ENCODE assay signal across 8 cellular contexts in the genomic region with DNA sequence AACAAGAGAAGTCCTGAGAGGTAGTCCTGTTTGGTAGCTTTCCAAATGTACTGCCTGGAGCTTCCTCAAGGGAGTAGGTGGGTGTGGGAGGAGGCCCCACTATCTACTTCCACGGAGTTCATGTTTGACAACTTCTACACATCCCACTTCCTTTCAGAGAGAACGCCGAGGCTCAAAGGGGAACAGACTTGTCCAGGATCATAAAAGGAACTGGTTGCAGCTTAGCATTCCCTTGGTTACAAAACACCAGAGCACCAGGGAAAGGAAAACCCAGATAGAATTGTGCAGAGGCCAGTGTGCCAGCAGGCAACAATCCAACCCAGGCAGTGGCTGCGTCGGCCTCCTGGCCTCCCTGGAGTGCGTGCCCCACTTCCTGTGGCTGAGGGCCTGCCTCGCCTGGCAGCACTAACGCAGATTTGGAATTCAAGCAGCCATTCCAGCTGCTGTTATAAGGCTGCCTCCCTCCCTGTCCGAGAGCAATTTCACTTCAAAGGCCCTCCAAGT. TPM values are rescaled to one million over a fixed set of nuclear protein-coding genes. Genes with fewer than 3 reads are reported as not detected.
A peak's percentile ranks its signal among the peaks of the same experiment; 100 is the strongest.
DNase-seq lines count a peak whose midpoint lies in the region; ATAC-seq and TF ChIP-seq lines count a peak whose summit lies in the region.

No MANE protein-coding gene starts in this region.

- TF ChIP-seq POLR2A in uterus (IDR thresholded peaks at IDR 0.05), result no peak

- peak; percentile 51 for DNase-seq in activated CD8-positive, alpha-beta memory T cell treated with anti-CD3 and anti-CD28 coated beads, Interleukin-2, amount 50 U/mL, for 48 hours
- no peak for DNase-seq in activated CD8-positive, alpha-beta memory T cell treated with anti-CD3 and anti-CD28 coated beads, Interleukin-2, amount 10 ng/mL, durations not matched to agents 7 days and 5 days
- DNase-seq in adipocyte (ENCODE audit: low read depth), result peak; percentile 40
- DNase-seq in iris pigment epithelial cell (ENCODE audit: low read depth), result peak; percentile 56
- DNase-seq in uterus, result peak; percentile 41 to 78
- DNase-seq in activated CD8-positive, alpha-beta T cell treated with anti-CD3 and anti-CD28 coated beads, Interleukin-2, amount 10 ng/mL, durations not matched to agents 7 days and 5 days, result no peak
- no peak for DNase-seq in activated naive CD4-positive, alpha-beta T cell treated with anti-CD3 and anti-CD28 coated beads, Interleukin-2, amount 50 U/mL, for 72 hours (ENCODE audit: low spot score in 2 of 2)

- H3K4me1 Mint-ChIP-seq in activated CD8-positive, alpha-beta memory T cell treated with anti-CD3 and anti-CD28 coated beads, Interleukin-2, amount 10 ng/mL, durations not matched to agents 7 days and 5 days, result peaks cover 3% of the 10 kb centered on the region
- H3K4me1 Mint-ChIP-seq in activated CD8-positive, alpha-beta T cell treated with anti-CD3 and anti-CD28 coated beads, Interleukin-2, amount 10 ng/mL, durations not matched to agents 7 days and 5 days (ENCODE audit: low read depth), result no peaks in the 10 kb centered on the region

- TF ChIP-seq CTCF in uterus (IDR thresholded peaks at IDR 0.05), result no peak

- POLR2A ChIA-PET in activated CD8-positive, alpha-beta T cell treated with anti-CD3 and anti-CD28 coated beads, Interleukin-2, amount 10 ng/mL, durations not matched to agents 7 days and 5 days (lab: Charles Lee), result no interaction called here

- H3K36me3 Mint-ChIP-seq in activated CD8-positive, alpha-beta memory T cell treated with anti-CD3 and anti-CD28 coated beads, Interleukin-2, amount 10 ng/mL, durations not matched to agents 7 days and 5 days, result no peaks in the 10 kb centered on the region
- H3K36me3 Mint-ChIP-seq in activated CD8-positive, alpha-beta T cell treated with anti-CD3 and anti-CD28 coated beads, Interleukin-2, amount 10 ng/mL, durations not matched to agents 7 days and 5 days (ENCODE audit: low read depth), result peaks cover 1% of the 10 kb centered on the region
- no peaks in the 10 kb centered on the region for H3K36me3 Mint-ChIP-seq in activated naive CD4-positive, alpha-beta T cell treated with anti-CD3 and anti-CD28 coated beads, Interleukin-2, amount 50 U/mL, for 72 hours

- H3K27ac Mint-ChIP-seq in activated CD8-positive, alpha-beta memory T cell treated with anti-CD3 and anti-CD28 coated beads, Interleukin-2, amount 10 ng/mL, durations not matched to agents 7 days and 5 days, result no peak overlapping the region
- no peak overlapping the region for H3K27ac Mint-ChIP-seq in activated CD8-positive, alpha-beta T cell treated with anti-CD3 and anti-CD28 coated beads, Interleukin-2, amount 10 ng/mL, durations not matched to agents 7 days and 5 days
- peak overlapping the region in 1 of 2 donors; percentile 29 for H3K27ac Mint-ChIP-seq in activated naive CD4-positive, alpha-beta T cell treated with anti-CD3 and anti-CD28 coated beads, Interleukin-2, amount 50 U/mL, for 72 hours

- H3K4me3 ChIP-seq in adipocyte (ENCODE audit: low read length) (peak overlapping the region; percentile 49), uterus (no peak overlapping the region)

- H3K4me3 Mint-ChIP-seq in activated CD8-positive, alpha-beta memory T cell treated with anti-CD3 and anti-CD28 coated beads, Interleukin-2, amount 10 ng/mL, durations not matched to agents 7 days and 5 days, result no peak overlapping the region
- no peak overlapping the region for H3K4me3 Mint-ChIP-seq in activated CD8-positive, alpha-beta T cell treated with anti-CD3 and anti-CD28 coated beads, Interleukin-2, amount 10 ng/mL, durations not matched to agents 7 days and 5 days

- H3K9ac ChIP-seq in adipocyte (ENCODE audit: low read length), result peak overlapping the region; percentile 27

- intact Hi-C loops in uterus (cut with DNase I; ENCODE audit: low total_unique reads), result no loop called here

- peaks cover 8% of the 10 kb centered on the region for H3K36me3 ChIP-seq in adipocyte (ENCODE audit: control insufficient read depth, insufficient read depth, low read length, severe bottlenecking)
- H3K36me3 ChIP-seq in uterus, result no peaks in the 10 kb centered on the region

- H3K9me3 ChIP-seq in adipocyte (ENCODE audit: control insufficient read depth, low read length) (no peaks in the 10 kb centered on the region), uterus (no peaks in the 10 kb centered on the region)

- H3K9me3 Mint-ChIP-seq in activated CD8-positive, alpha-beta memory T cell treated with anti-CD3 and anti-CD28 coated beads, Interleukin-2, amount 10 ng/mL, durations not matched to agents 7 days and 5 days (ENCODE audit: low read depth), result no peaks in the 10 kb centered on the region
- H3K9me3 Mint-ChIP-seq in activated CD8-positive, alpha-beta T cell treated with anti-CD3 and anti-CD28 coated beads, Interleukin-2, amount 10 ng/mL, durations not matched to agents 7 days and 5 days (ENCODE audit: insufficient read depth), result no peaks in the 10 kb centered on the region
- no peaks in the 10 kb centered on the region for H3K9me3 Mint-ChIP-seq in activated naive CD4-positive, alpha-beta T cell treated with anti-CD3 and anti-CD28 coated beads, Interleukin-2, amount 50 U/mL, for 72 hours

- no peaks in the 10 kb centered on the region for H3K27me3 ChIP-seq in adipocyte (replicated peaks; ENCODE audit: control insufficient read depth, insufficient read depth, low read length)
- H3K27me3 ChIP-seq in uterus, result peaks cover 14% of the 10 kb centered on the region in 2 donors

- H3K27ac ChIP-seq in uterus, result no peak overlapping the region

- H3K4me1 ChIP-seq in adipocyte (ENCODE audit: control insufficient read depth, insufficient read depth, low read length), result peaks cover 28% of the 10 kb centered on the region
- peaks cover 0 to 18% of the 10 kb centered on the region in 2 donors for H3K4me1 ChIP-seq in uterus

- CTCF ChIA-PET in activated CD8-positive, alpha-beta memory T cell treated with anti-CD3 and anti-CD28 coated beads, Interleukin-2, amount 10 ng/mL, durations not matched to agents 7 days and 5 days (lab: Charles Lee), result no interaction called here
- CTCF ChIA-PET in activated CD8-positive, alpha-beta T cell treated with anti-CD3 and anti-CD28 coated beads, Interleukin-2, amount 10 ng/mL, durations not matched to agents 7 days and 5 days (lab: Charles Lee), result interaction anchor here (0.9 kb wide), 1 partner anchor 11 kb away, joined by 3 read pairs; no protein-coding TSS in a partner anchor

- peaks cover 16% of the 10 kb centered on the region for H3K27me3 Mint-ChIP-seq in activated CD8-positive, alpha-beta memory T cell treated with anti-CD3 and anti-CD28 coated beads, Interleukin-2, amount 10 ng/mL, durations not matched to agents 7 days and 5 days
- H3K27me3 Mint-ChIP-seq in activated CD8-positive, alpha-beta T cell treated with anti-CD3 and anti-CD28 coated beads, Interleukin-2, amount 10 ng/mL, durations not matched to agents 7 days and 5 days (ENCODE audit: low read depth), result peaks cover 14% of the 10 kb centered on the region

- no peak for ATAC-seq in activated CD8-positive, alpha-beta memory T cell treated with anti-CD3 and anti-CD28 coated beads, Interleukin-2, amount 10 ng/mL, durations not matched to agents 7 days and 5 days
- ATAC-seq in activated CD8-positive, alpha-beta T cell treated with anti-CD3 and anti-CD28 coated beads, Interleukin-2, amount 10 ng/mL, durations not matched to agents 7 days and 5 days, result no peak
- no peak for ATAC-seq in HG03469 (IDR thresholded peaks at IDR 0.05; ENCODE audit: unreplicated experiment)
- no peak for ATAC-seq in activated naive CD4-positive, alpha-beta T cell treated with anti-CD3 and anti-CD28 coated beads, Interleukin-2, amount 50 U/mL, for 72 hours

RNA-seq across cellular contexts. Expression of a gene that starts 4.2 kb away (rescaled TPM):
- total RNA-seq in activated CD8-positive, alpha-beta memory T cell treated with anti-CD3 and anti-CD28 coated beads, Interleukin-2, amount 10 ng/mL, durations not matched to agents 7 days and 5 days, result under 1 TPM; 0.12 to 0.29 TPM
- total RNA-seq in uterus, result 1 to 10 TPM in 1 of 4 donors, under 1 TPM in 1, not detected in 2; 0.18 to 6.9 TPM
- under 1 TPM in 1 of 2 experiments, not detected in 1; 0.13 TPM for total RNA-seq in activated CD8-positive, alpha-beta T cell treated with anti-CD3 and anti-CD28 coated beads, Interleukin-2, amount 10 ng/mL, durations not matched to agents 7 days and 5 days
- total RNA-seq in activated naive CD4-positive, alpha-beta T cell treated with anti-CD3 and anti-CD28 coated beads, Interleukin-2, amount 50 U/mL, for 72 hours, result 1 to 10 TPM in 1 of 2 donors, under 1 TPM in 1; 0.46 to 2.1 TPM

Comparison
In these comparisons a context has a peak if more than half of its experiments do, and no peak if none do; other contexts are left out.
1. DNase-seq: peak in activated CD8-positive, alpha-beta memory T cell treated with anti-CD3 and anti-CD28 coated beads, Interleukin-2, amount 50 U/mL, for 48 hours (single experiment), adipocyte (single experiment), iris pigment epithelial cell (single experiment) and uterus (2 of 2); none in activated CD8-positive, alpha-beta memory T cell treated with anti-CD3 and anti-CD28 coated beads, Interleukin-2, amount 10 ng/mL, durations not matched to agents 7 days and 5 days (single experiment), activated CD8-positive, alpha-beta T cell treated with anti-CD3 and anti-CD28 coated beads, Interleukin-2, amount 10 ng/mL, durations not matched to agents 7 days and 5 days (single experiment) and activated naive CD4-positive, alpha-beta T cell treated with anti-CD3 and anti-CD28 coated beads, Interleukin-2, amount 50 U/mL, for 72 hours (0 of 2).